Comparison of ENCODE assay signal across 2 cellular contexts in the genomic region with DNA sequence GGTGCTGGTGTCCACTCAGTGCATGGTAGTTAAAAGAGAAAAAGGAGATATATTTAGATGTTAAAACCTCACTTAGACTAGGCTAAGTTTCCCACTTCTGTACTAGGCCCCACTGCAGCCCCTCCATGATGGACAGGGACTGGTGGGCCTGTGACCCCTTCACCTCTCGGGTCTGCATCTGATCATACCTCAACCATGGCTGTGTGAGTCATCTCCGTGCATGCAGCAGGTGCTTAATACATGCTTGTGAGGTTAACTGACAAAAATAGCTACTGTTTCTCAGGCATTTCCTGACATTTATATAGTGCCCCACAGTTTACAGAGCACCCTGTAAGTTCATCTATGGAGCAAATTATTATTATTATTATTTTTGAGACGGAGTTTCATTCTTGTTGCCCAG.
TF ChIP-seq lines count a peak whose summit lies in the region.

No MANE protein-coding gene starts in this region.

TF ChIP-seq in GM12878, 131 proteins besides CTCF, POLR2A, EP300 and RAD21:
- TF ChIP-seq RUNX3 (IDR thresholded peaks at IDR 0.05; ENCODE audit: low read length) (no peak), MTA3 (IDR thresholded peaks at IDR 0.05; ENCODE audit: borderline replicate concordance, low read length) (no peak), SMAD1 (IDR thresholded peaks at IDR 0.05; ENCODE audit: low read depth, partially characterized antibody) (no peak), BCL11A (IDR thresholded peaks at IDR 0.05; ENCODE audit: low read depth, low read length) (no peak), ZNF24 (IDR thresholded peaks at IDR 0.05) (no peak), IKZF1 (conservative IDR thresholded peaks at IDR 0.05) (no peak)
TF ChIP-seq in GM12878: peak in this region for 0.

TF ChIP-seq in WTC11, 78 proteins besides CTCF, POLR2A, EP300 and RAD21:
- TF ChIP-seq SOX15 (CRISPR knock-in tag; IDR thresholded peaks at IDR 0.05) (no peak), NFE2L1 (CRISPR knock-in tag; IDR thresholded peaks at IDR 0.05) (no peak), GRHL2 (CRISPR knock-in tag; IDR thresholded peaks at IDR 0.05; ENCODE audit: insufficient replicate concordance, severe bottlenecking) (no peak), ELF4 (CRISPR knock-in tag; IDR thresholded peaks at IDR 0.05; ENCODE audit: low read depth) (no peak), ZBTB21 (CRISPR knock-in tag; IDR thresholded peaks at IDR 0.05; ENCODE audit: borderline replicate concordance) (no peak), TEAD4 (CRISPR knock-in tag; IDR thresholded peaks at IDR 0.05) (no peak), ZNF232 (CRISPR knock-in tag; IDR thresholded peaks at IDR 0.05) (no peak), ZNF396 (CRISPR knock-in tag; IDR thresholded peaks at IDR 0.05; ENCODE audit: borderline replicate concordance) (no peak), CBFB (CRISPR knock-in tag; IDR thresholded peaks at IDR 0.05; ENCODE audit: low read depth) (no peak), RELA (CRISPR knock-in tag; IDR thresholded peaks at IDR 0.05; ENCODE audit: borderline replicate concordance) (no peak)
- TF ChIP-seq, protein P1, sequence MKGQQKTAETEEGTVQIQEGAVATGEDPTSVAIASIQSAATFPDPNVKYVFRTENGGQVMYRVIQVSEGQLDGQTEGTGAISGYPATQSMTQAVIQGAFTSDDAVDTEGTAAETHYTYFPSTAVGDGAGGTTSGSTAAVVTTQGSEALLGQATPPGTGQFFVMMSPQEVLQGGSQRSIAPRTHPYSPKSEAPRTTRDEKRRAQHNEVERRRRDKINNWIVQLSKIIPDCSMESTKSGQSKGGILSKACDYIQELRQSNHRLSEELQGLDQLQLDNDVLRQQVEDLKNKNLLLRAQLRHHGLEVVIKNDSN (CRISPR knock-in tag; IDR thresholded peaks at IDR 0.05) = no peak
- TF ChIP-seq, protein P2, sequence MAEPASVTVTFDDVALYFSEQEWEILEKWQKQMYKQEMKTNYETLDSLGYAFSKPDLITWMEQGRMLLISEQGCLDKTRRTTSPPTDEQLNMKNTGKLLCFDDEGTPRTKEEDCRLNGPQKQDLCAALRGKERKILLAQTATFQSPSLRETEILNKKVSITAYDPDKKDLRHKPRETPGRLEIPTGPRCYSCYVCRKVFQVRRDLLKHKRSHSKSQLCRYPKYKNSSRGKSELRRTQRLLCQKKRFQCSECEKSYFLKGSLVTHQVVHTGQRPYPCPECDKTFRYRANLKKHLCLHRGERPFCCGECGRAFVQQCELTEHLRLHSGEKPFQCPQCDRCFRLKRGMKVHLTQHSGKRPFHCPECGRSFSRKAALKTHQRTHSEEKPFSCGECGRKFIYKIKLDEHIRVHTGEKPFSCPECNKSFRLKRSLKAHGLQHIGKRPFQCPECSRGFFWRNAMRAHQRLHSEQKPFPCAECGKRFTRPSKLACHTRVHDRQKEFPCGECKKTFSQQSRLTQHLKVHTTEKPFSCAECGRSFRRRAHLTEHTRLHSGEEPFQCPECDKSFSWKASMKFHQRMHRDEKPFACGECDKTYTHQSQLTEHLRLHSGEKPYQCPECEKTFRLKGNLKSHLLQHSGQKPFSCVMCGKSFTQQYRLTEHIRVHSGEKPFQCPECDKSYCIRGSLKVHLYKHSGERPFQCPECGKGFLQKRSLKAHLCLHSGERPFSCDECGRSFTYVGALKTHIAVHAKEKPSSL (CRISPR knock-in tag; conservative IDR thresholded peaks at IDR 0.05) = no peak
- TF ChIP-seq, protein P3, sequence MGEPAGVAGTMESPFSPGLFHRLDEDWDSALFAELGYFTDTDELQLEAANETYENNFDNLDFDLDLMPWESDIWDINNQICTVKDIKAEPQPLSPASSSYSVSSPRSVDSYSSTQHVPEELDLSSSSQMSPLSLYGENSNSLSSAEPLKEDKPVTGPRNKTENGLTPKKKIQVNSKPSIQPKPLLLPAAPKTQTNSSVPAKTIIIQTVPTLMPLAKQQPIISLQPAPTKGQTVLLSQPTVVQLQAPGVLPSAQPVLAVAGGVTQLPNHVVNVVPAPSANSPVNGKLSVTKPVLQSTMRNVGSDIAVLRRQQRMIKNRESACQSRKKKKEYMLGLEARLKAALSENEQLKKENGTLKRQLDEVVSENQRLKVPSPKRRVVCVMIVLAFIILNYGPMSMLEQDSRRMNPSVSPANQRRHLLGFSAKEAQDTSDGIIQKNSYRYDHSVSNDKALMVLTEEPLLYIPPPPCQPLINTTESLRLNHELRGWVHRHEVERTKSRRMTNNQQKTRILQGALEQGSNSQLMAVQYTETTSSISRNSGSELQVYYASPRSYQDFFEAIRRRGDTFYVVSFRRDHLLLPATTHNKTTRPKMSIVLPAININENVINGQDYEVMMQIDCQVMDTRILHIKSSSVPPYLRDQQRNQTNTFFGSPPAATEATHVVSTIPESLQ (CRISPR knock-in tag; IDR thresholded peaks at IDR 0.05) = no peak
- TF ChIP-seq, protein P4, sequence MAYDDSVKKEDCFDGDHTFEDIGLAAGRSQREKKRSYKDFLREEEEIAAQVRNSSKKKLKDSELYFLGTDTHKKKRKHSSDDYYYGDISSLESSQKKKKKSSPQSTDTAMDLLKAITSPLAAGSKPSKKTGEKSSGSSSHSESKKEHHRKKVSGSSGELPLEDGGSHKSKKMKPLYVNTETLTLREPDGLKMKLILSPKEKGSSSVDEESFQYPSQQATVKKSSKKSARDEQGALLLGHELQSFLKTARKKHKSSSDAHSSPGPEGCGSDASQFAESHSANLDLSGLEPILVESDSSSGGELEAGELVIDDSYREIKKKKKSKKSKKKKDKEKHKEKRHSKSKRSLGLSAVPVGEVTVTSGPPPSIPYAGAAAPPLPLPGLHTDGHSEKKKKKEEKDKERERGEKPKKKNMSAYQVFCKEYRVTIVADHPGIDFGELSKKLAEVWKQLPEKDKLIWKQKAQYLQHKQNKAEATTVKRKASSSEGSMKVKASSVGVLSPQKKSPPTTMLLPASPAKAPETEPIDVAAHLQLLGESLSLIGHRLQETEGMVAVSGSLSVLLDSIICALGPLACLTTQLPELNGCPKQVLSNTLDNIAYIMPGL (CRISPR knock-in tag; IDR thresholded peaks at IDR 0.05) = no peak
- TF ChIP-seq, protein P5, sequence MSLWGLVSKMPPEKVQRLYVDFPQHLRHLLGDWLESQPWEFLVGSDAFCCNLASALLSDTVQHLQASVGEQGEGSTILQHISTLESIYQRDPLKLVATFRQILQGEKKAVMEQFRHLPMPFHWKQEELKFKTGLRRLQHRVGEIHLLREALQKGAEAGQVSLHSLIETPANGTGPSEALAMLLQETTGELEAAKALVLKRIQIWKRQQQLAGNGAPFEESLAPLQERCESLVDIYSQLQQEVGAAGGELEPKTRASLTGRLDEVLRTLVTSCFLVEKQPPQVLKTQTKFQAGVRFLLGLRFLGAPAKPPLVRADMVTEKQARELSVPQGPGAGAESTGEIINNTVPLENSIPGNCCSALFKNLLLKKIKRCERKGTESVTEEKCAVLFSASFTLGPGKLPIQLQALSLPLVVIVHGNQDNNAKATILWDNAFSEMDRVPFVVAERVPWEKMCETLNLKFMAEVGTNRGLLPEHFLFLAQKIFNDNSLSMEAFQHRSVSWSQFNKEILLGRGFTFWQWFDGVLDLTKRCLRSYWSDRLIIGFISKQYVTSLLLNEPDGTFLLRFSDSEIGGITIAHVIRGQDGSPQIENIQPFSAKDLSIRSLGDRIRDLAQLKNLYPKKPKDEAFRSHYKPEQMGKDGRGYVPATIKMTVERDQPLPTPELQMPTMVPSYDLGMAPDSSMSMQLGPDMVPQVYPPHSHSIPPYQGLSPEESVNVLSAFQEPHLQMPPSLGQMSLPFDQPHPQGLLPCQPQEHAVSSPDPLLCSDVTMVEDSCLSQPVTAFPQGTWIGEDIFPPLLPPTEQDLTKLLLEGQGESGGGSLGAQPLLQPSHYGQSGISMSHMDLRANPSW (CRISPR knock-in tag; conservative IDR thresholded peaks at IDR 0.05; ENCODE audit: low read depth) = no peak
- TF ChIP-seq, protein P6, sequence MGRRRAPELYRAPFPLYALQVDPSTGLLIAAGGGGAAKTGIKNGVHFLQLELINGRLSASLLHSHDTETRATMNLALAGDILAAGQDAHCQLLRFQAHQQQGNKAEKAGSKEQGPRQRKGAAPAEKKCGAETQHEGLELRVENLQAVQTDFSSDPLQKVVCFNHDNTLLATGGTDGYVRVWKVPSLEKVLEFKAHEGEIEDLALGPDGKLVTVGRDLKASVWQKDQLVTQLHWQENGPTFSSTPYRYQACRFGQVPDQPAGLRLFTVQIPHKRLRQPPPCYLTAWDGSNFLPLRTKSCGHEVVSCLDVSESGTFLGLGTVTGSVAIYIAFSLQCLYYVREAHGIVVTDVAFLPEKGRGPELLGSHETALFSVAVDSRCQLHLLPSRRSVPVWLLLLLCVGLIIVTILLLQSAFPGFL (CRISPR knock-in tag; IDR thresholded peaks at IDR 0.05; ENCODE audit: borderline replicate concordance) = no peak
- TF ChIP-seq, protein P7, sequence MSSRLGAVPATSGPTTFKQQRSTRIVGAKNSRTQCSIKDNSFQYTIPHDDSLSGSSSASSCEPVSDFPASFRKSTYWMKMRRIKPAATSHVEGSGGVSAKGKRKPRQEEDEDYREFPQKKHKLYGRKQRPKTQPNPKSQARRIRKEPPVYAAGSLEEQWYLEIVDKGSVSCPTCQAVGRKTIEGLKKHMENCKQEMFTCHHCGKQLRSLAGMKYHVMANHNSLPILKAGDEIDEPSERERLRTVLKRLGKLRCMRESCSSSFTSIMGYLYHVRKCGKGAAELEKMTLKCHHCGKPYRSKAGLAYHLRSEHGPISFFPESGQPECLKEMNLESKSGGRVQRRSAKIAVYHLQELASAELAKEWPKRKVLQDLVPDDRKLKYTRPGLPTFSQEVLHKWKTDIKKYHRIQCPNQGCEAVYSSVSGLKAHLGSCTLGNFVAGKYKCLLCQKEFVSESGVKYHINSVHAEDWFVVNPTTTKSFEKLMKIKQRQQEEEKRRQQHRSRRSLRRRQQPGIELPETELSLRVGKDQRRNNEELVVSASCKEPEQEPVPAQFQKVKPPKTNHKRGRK (CRISPR knock-in tag; IDR thresholded peaks at IDR 0.05; ENCODE audit: borderline replicate concordance) = no peak
